Comparison of ENCODE assay signal across 18 cellular contexts in genomic region chr17:36993227-36993626, GRCh38. TPM values are rescaled to one million over a fixed set of nuclear protein-coding genes. Genes with fewer than 3 reads are reported as not detected.
"Had no signal": no experiment of that assay in that cellular context is flagged by ENCODE, and none has a peak within 500 bp of the region (broad histone marks: within the 10 kb centered on the region; RNA-seq: fewer than 3 reads in every experiment).

No MANE protein-coding gene starts in this region.

- H2AFZ ChIP-seq: hepatocyte had no signal

- H3K27ac ChIP-seq: coronary artery, foreskin keratinocyte, hepatocyte, right atrium auricular region had no signal

- H3K27me3 ChIP-seq: foreskin keratinocyte, hepatocyte, right atrium auricular region had no signal

- DNase-seq: activated CD4-positive, alpha-beta T cell treated with anti-CD3 and anti-CD28 coated beads, Interleukin-2, amount 50 U/mL, for 48 hours; activated CD4-positive, CD25-positive, alpha-beta regulatory T cell treated with anti-CD3 and anti-CD28 coated beads, Interleukin-2, amount 50 U/mL, for 72 hours; activated naive CD4-positive, alpha-beta T cell treated with anti-CD3 and anti-CD28 coated beads for 36 hours; activated naive CD8-positive, alpha-beta T cell treated with anti-CD3 and anti-CD28 coated beads, Interleukin-2, amount 50 U/mL, for 24 hours; anterior cingulate cortex; central memory CD4-positive, alpha-beta T cell; foreskin keratinocyte; mesenchymal stem cell; mucosa of descending colon; naive B cell; stimulated activated naive CD8-positive, alpha-beta T cell treated with anti-CD3 and anti-CD28 coated beads, Interleukin-15, amount 100 ng/mL, for 72 hours; T1000 had no signal

- ATAC-seq: activated naive CD8-positive, alpha-beta T cell treated with anti-CD3 and anti-CD28 coated beads, Interleukin-2, amount 50 U/mL, for 24 hours; foreskin keratinocyte; mucosa of descending colon; stimulated activated naive CD8-positive, alpha-beta T cell treated with anti-CD3 and anti-CD28 coated beads, Interleukin-15, amount 100 ng/mL, for 72 hours had no signal

- H3K9me3 ChIP-seq: mucosa of descending colon, right atrium auricular region had no signal

- H3K4me3 ChIP-seq: coronary artery, hepatocyte, mucosa of descending colon, right atrium auricular region had no signal

- H3K4me2 ChIP-seq: hepatocyte had no signal

- H3K4me1 ChIP-seq: foreskin keratinocyte, right atrium auricular region had no signal

RNA-seq across cellular contexts. Expression of gene LHX1, which starts 56.0 kb away (rescaled TPM):
- total RNA-seq: activated naive CD4-positive, alpha-beta T cell treated with anti-CD3 and anti-CD28 coated beads for 36 hours; fibroblast of lung; foreskin keratinocyte; hepatocyte; lower leg skin; mucosa of descending colon; osteoblast; right atrium auricular region had no signal
- polyA plus RNA-seq: fibroblast of lung had no signal
